ENCODE assay signal across 8 cellular contexts in the genomic region with DNA sequence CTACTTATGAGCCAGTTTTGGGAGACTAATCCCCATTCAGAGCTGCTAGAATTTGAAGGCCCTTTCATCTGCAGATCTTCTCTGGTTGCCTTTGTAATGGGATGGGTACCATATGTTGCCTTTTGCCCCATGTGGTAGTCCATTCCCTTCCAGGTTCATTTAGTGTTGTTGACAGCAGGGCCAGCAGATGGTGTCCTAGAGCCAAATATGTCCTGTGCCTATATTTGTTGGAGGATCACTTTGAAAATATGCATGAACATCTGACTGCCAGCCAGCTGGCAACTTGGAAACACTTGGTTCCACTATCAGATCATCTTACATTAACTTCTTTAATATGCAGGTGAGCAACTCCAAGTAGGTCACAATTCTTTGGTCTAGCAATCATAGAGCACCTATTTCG. TPM values are rescaled to one million over a fixed set of nuclear protein-coding genes. Genes with fewer than 3 reads are reported as not detected.
DNase-seq lines count a peak whose midpoint lies in the region; ATAC-seq lines count a peak whose summit lies in the region.

No MANE protein-coding gene starts in this region.

- no peak overlapping the region for H3K18ac ChIP-seq in trophoblast cell (ENCODE audit: low read length)

- no peaks in the 10 kb centered on the region for H3K79me2 ChIP-seq in trophoblast cell (ENCODE audit: control insufficient read depth, insufficient read depth, low read length, poor library complexity)

- no peak overlapping the region for H3K14ac ChIP-seq in trophoblast cell (ENCODE audit: low read length)

- H2BK12ac ChIP-seq in trophoblast cell (ENCODE audit: low read length) = no peak overlapping the region

- no peaks in the 10 kb centered on the region for H3K79me1 ChIP-seq in trophoblast cell (ENCODE audit: low read length)

- H3K36me3 ChIP-seq in NT2/D1 (ENCODE audit: insufficient read depth, insufficient read length, low read length) (no peaks in the 10 kb centered on the region), trophoblast cell (ENCODE audit: control insufficient read depth in 1 of 2, insufficient read depth in 2 of 2, low read length in 2 of 2) (no peaks in the 10 kb centered on the region)

- H2AFZ ChIP-seq in trophoblast cell (ENCODE audit: insufficient read depth, low read length, poor library complexity) = no peak overlapping the region

- H3K9me3 ChIP-seq in NT2/D1 (ENCODE audit: insufficient read depth, low read length) = peaks cover 13% of the 10 kb centered on the region
- peaks cover 5% of the 10 kb centered on the region for H3K9me3 ChIP-seq in trophoblast cell (ENCODE audit: insufficient read depth, low read depth, low read length)

- no peak overlapping the region for H3K4ac ChIP-seq in trophoblast cell (ENCODE audit: low read depth, low read length)

- DNase-seq in COLO668 (lab: John Stamatoyannopoulos, UW; ENCODE audit: unreplicated experiment) (peak; percentile 60), HPDE6-E6E7 (ENCODE audit: extremely low spot score) (peak; percentile 70), NT2/D1 (ENCODE audit: low read depth, low spot score) (peak; percentile 15), fibroblast of the conjunctiva (ENCODE audit: low read depth) (peak; percentile 50), trophoblast cell (peak; percentile 61 to 77), NK-92 (lab: John Stamatoyannopoulos, UW; ENCODE audit: unreplicated experiment) (no peak)
- peak; percentile 52 for DNase-seq in activated T-cell treated with anti-CD3 and anti-CD28 coated beads, Interleukin-2, amount 50 U/mL, for 1 hour

- H3K9ac ChIP-seq in NT2/D1 (ENCODE audit: insufficient read length, low read depth) = no peak overlapping the region
- H3K9ac ChIP-seq in trophoblast cell (ENCODE audit: low read length) = no peak overlapping the region

- H3K27ac ChIP-seq in trophoblast cell (ENCODE audit: low read depth, low read length) = no peak overlapping the region

- ATAC-seq in GM19324 (IDR thresholded peaks at IDR 0.05; ENCODE audit: low FRiP score, unreplicated experiment) = peak; percentile 76

- H2AK5ac ChIP-seq in trophoblast cell (ENCODE audit: low read length) = no peak overlapping the region

- H3K4me1 ChIP-seq in NT2/D1 (ENCODE audit: insufficient read depth, insufficient read length) (no peaks in the 10 kb centered on the region), trophoblast cell (ENCODE audit: control insufficient read depth in 1 of 2, insufficient read depth in 2 of 2, low read length in 2 of 2) (no peaks in the 10 kb centered on the region)

- no peak overlapping the region for H3K4me2 ChIP-seq in trophoblast cell (ENCODE audit: low read length)

- no peak overlapping the region for H4K12ac ChIP-seq in trophoblast cell (ENCODE audit: low read depth, low read length)

- no peak overlapping the region for H4K8ac ChIP-seq in trophoblast cell (ENCODE audit: low read depth, low read length)

- H4K91ac ChIP-seq in trophoblast cell (ENCODE audit: low read depth, low read length) = no peak overlapping the region

- H3K4me3 ChIP-seq in NT2/D1 (ENCODE audit: insufficient read length, low read depth) (no peak overlapping the region), trophoblast cell (ENCODE audit: low read depth, low read length) (no peak overlapping the region)

- H2BK5ac ChIP-seq in trophoblast cell (ENCODE audit: low read depth, low read length, poor library complexity) = no peak overlapping the region

- H3K23ac ChIP-seq in trophoblast cell (ENCODE audit: low read length) = no peak overlapping the region

- H2BK120ac ChIP-seq in trophoblast cell (ENCODE audit: insufficient read depth, low read length, poor library complexity) = no peak overlapping the region

- WGBS in trophoblast cell (ENCODE audit: extremely low coverage, insufficient coverage, insufficient read length) = no CpG with 5 or more reads among the region's 1 CpG

- no peaks in the 10 kb centered on the region for H3K27me3 ChIP-seq in NT2/D1 (ENCODE audit: insufficient read depth, insufficient read length)
- no peaks in the 10 kb centered on the region for H3K27me3 ChIP-seq in trophoblast cell (ENCODE audit: insufficient read depth, low read length)

RNA-seq across cellular contexts. Expression of a gene that starts 30.4 kb away (rescaled TPM):
- not detected in 2 replicates for polyA plus RNA-seq in trophoblast cell (2013)
